8 cellular contexts compared by ENCODE assay signal in genomic region chr3:172550347-172550943, GRCh38. TPM values are rescaled to one million over a fixed set of nuclear protein-coding genes. Genes with fewer than 3 reads are reported as not detected.
DNase-seq lines count a peak whose midpoint lies in the region; ATAC-seq and TF ChIP-seq lines count a peak whose summit lies in the region.

No MANE protein-coding gene starts in this region.

- no peak overlapping the region for H2AFZ ChIP-seq in DND-41 (ENCODE audit: low read depth, low read length)

- DNase-seq in DND-41 (peak; percentile 87), activated B cell treated with CpG ODN at 0.5 μM for 24 hours (no peak), epithelial cell of prostate (ENCODE audit: low read depth, low spot score) (peak; percentile 97), NCI-H526 treated with DMSO at 0.1 percent for 48 hours (lab: John Stamatoyannopoulos, UW) (no peak), NCI-H2196 (lab: John Stamatoyannopoulos, UW; ENCODE audit: unreplicated experiment) (no peak), mesothelial cell of epicardium (ENCODE audit: low spot score in 2 of 2, unreplicated experiment in 2 of 2) (no peak)
- DNase-seq in stimulated activated CD4-positive, alpha-beta T cell treated with anti-CD3 and anti-CD28 coated beads, TNF-alpha, amount 100 ng/mL, for 4 hours (ENCODE audit: low read depth in 3 of 3): peak; percentile 29 to 75 (median 59)

- H3K9me3 Mint-ChIP-seq in activated B cell treated with CpG ODN at 0.5 μM for 24 hours (no peaks in the 10 kb centered on the region), mesothelial cell of epicardium (peaks cover 4% of the 10 kb centered on the region)

- CTCF ChIA-PET in activated B cell treated with CpG ODN at 0.5 μM for 24 hours (lab: Charles Lee): interaction anchor here (0.8 kb wide), 1 partner anchor 45 kb away, joined by 3 read pairs; no protein-coding TSS in a partner anchor

- ATAC-seq in DND-41 (ENCODE audit: insufficient read depth, low read depth): peak; percentile 99
- peak; percentile 72 for ATAC-seq in HG03060 (IDR thresholded peaks at IDR 0.05; ENCODE audit: low read depth, unreplicated experiment)
- peak; percentile 31 for ATAC-seq in activated B cell treated with CpG ODN at 0.5 μM for 24 hours (ENCODE audit: low read depth)

- no peaks in the 10 kb centered on the region for H3K79me2 ChIP-seq in DND-41 (ENCODE audit: insufficient read depth, low read length)

- no peak overlapping the region for H3K27ac Mint-ChIP-seq in activated B cell treated with CpG ODN at 0.5 μM for 24 hours
- no peak overlapping the region for H3K27ac Mint-ChIP-seq in mesothelial cell of epicardium

- peak overlapping the region; percentile 2; the same call in 1 of the 2 replicates for H3K9ac ChIP-seq in DND-41 (ENCODE audit: low read depth, low read length)

- peaks cover 41% of the 10 kb centered on the region for H3K4me1 ChIP-seq in DND-41 (ENCODE audit: insufficient read depth, low read length)

- H3K4me3 ChIP-seq in DND-41 (ENCODE audit: low read depth in 1 of 2, low read length in 2 of 2): no peak overlapping the region

- H3K27ac ChIP-seq in DND-41 (ENCODE audit: low read length) (peak overlapping the region; percentile 72), epithelial cell of prostate (peak overlapping the region; percentile 59)

- peaks cover 21% of the 10 kb centered on the region for H3K4me1 Mint-ChIP-seq in activated B cell treated with CpG ODN at 0.5 μM for 24 hours
- peaks cover 10% of the 10 kb centered on the region for H3K4me1 Mint-ChIP-seq in mesothelial cell of epicardium

- H3K4me2 ChIP-seq in DND-41 (ENCODE audit: insufficient read depth, low read length): no peak overlapping the region

- H4K20me1 ChIP-seq in DND-41 (ENCODE audit: insufficient read depth, low read length): no peaks in the 10 kb centered on the region

- H3K4me3 Mint-ChIP-seq in activated B cell treated with CpG ODN at 0.5 μM for 24 hours (no peak overlapping the region), mesothelial cell of epicardium (no peak overlapping the region)

- H3K27me3 Mint-ChIP-seq in activated B cell treated with CpG ODN at 0.5 μM for 24 hours: no peaks in the 10 kb centered on the region
- H3K27me3 Mint-ChIP-seq in mesothelial cell of epicardium (ENCODE audit: low read depth): no peaks in the 10 kb centered on the region

- POLR2A ChIA-PET in activated B cell treated with CpG ODN at 0.5 μM for 24 hours (lab: Charles Lee): no interaction called here

- H3K36me3 ChIP-seq in DND-41 (ENCODE audit: insufficient read depth, low read length): no peaks in the 10 kb centered on the region

- no peaks in the 10 kb centered on the region for H3K27me3 ChIP-seq in DND-41 (ENCODE audit: insufficient read depth, low read length, poor library complexity)

- intact Hi-C loops in activated B cell treated with CpG ODN at 0.5 μM for 24 hours (cut with micrococcal nuclease): no loop called here

- TF ChIP-seq CTCF in DND-41 (IDR thresholded peaks at IDR 0.05; ENCODE audit: borderline replicate concordance, extremely low read depth, low read length, poor library complexity, severe bottlenecking): no peak
- no peak for TF ChIP-seq CTCF in activated B cell treated with CpG ODN at 0.5 μM for 24 hours (IDR thresholded peaks at IDR 0.05)
- no peak for TF ChIP-seq CTCF in mesothelial cell of epicardium (IDR thresholded peaks at IDR 0.05; ENCODE audit: unreplicated experiment)

- H3K9me3 ChIP-seq in DND-41 (ENCODE audit: insufficient read depth, low read length, severe bottlenecking): no peaks in the 10 kb centered on the region

- no peaks in the 10 kb centered on the region for H3K36me3 Mint-ChIP-seq in activated B cell treated with CpG ODN at 0.5 μM for 24 hours (ENCODE audit: low read depth)
- H3K36me3 Mint-ChIP-seq in mesothelial cell of epicardium: no peaks in the 10 kb centered on the region

RNA-seq across cellular contexts. Expression of gene TNFSF10, which starts 27.2 kb away (rescaled TPM):
- total RNA-seq in activated B cell treated with CpG ODN at 0.5 μM for 24 hours: 7.2 and 7.4 TPM in 2 replicates
- 1.2 to 2.3 TPM (median 1.7 TPM) in 3 replicates for total RNA-seq in mesothelial cell of epicardium

Comparison
In these comparisons a context has a peak if more than half of its experiments do, and no peak if none do; other contexts are left out.
1. ATAC-seq: peak in every context shown above with its lines; median percentile 99 in DND-41; 72 in HG03060; 31 in activated B cell treated with CpG ODN at 0.5 μM for 24 hours.
2. DNase-seq: peak in DND-41 (single experiment), epithelial cell of prostate (single experiment) and stimulated activated CD4-positive, alpha-beta T cell treated with anti-CD3 and anti-CD28 coated beads, TNF-alpha, amount 100 ng/mL, for 4 hours (3 of 3); none in activated B cell treated with CpG ODN at 0.5 μM for 24 hours (single experiment), NCI-H526 treated with DMSO at 0.1 percent for 48 hours (single experiment), NCI-H2196 (single experiment) and mesothelial cell of epicardium (0 of 2).